ENCODE assay signal across 9 cellular contexts in genomic region chr7:130708766-130709165, GRCh38. TPM values are rescaled to one million over a fixed set of nuclear protein-coding genes. Genes with fewer than 3 reads are reported as not detected.
"Had no signal": no experiment of that assay in that cellular context is flagged by ENCODE, and none has a peak within 500 bp of the region (broad histone marks: within the 10 kb centered on the region; RNA-seq: fewer than 3 reads in every experiment).

No MANE protein-coding gene starts in this region.

- DNase-seq: GDM1, GF-D8 had no signal

- FAIRE-seq: G401.6, GM12878, GM12891, GM12892, GM18507, GM19239 had no signal

- H3K4me3 ChIP-seq: GM12878 had no signal

- ATAC-seq: GM12878 had no signal

RNA-seq across cellular contexts. Expression of gene TSGA13, which starts 22.4 kb away (rescaled TPM):
- total RNA-seq: G401, GM12878 had no signal
- polyA plus RNA-seq: GM12878 had no signal

RNA-seq across cellular contexts. Expression of gene KLF14, which starts 25.2 kb away (rescaled TPM):
- total RNA-seq: G401 had no signal
- polyA plus RNA-seq: GM12878 had no signal
